In genomic region chr1:116855220-116855619, GRCh38 we compare ENCODE assay signal across 11 cellular contexts. TPM values are rescaled to one million over a fixed set of nuclear protein-coding genes. Genes with fewer than 3 reads are reported as not detected.
DNase-seq lines count a peak whose midpoint lies in the region; ATAC-seq, FAIRE-seq and TF ChIP-seq lines count a peak whose summit lies in the region.
"Had no signal": no experiment of that assay in that cellular context is flagged by ENCODE, and none has a peak within 500 bp of the region (broad histone marks: within the 10 kb centered on the region; RNA-seq: fewer than 3 reads in every experiment).

No MANE protein-coding gene starts in this region.

- peak; percentile 84 to 90 (median 86) for ATAC-seq in pancreas
- no peak for ATAC-seq in HG03565 (IDR thresholded peaks at IDR 0.05; ENCODE audit: unreplicated experiment)

- H3K36me3 ChIP-seq in esophagus muscularis mucosa: no peaks in the 10 kb centered on the region
- H3K36me3 ChIP-seq in pancreas: no peaks in the 10 kb centered on the region

- H3K27me3 ChIP-seq in esophagus muscularis mucosa (no peaks in the 10 kb centered on the region), pancreas (no peaks in the 10 kb centered on the region)

- H3K27ac ChIP-seq in esophagus muscularis mucosa (replicated peaks in 1 of 4): peak overlapping the region in 3 of 4 donors; percentile 1 to 28 (median 13)
- H3K27ac ChIP-seq in pancreas: peak overlapping the region; percentile 9 to 84 (median 55)
- H3K27ac ChIP-seq: HL-60 had no signal

- no peak for TF ChIP-seq POLR2A in esophagus muscularis mucosa (IDR thresholded peaks at IDR 0.05; ENCODE audit: low read depth)

- H3K4me1 ChIP-seq in esophagus muscularis mucosa (peaks cover 8 to 32% (median 29%) of the 10 kb centered on the region in 4 donors), pancreas (peaks cover 21 to 34% (median 34%) of the 10 kb centered on the region in 3 donors)

- WGBS in esophagus muscularis mucosa: 48% methylated on average over 5 of the region's 5 CpGs
- 13 to 17% methylated on average over 5 of the region's 5 CpGs for WGBS in pancreas, 2 donors

- no peak for TF ChIP-seq CTCF in esophagus muscularis mucosa (IDR thresholded peaks at IDR 0.05)
- TF ChIP-seq CTCF in pancreas (IDR thresholded peaks at IDR 0.05): no peak

- no peak for TF ChIP-seq EP300 in esophagus muscularis mucosa (IDR thresholded peaks at IDR 0.05)

- DNase-seq in DMS79 treated with DMSO at 0.1 percent for 48 hours (lab: John Stamatoyannopoulos, UW): peak; percentile 59
- peak; percentile 51 for DNase-seq in NCI-H510A treated with DMSO at 0.1 percent for 48 hours (lab: John Stamatoyannopoulos, UW)
- no peak for DNase-seq in esophagus muscularis mucosa (ENCODE audit: extremely low spot score)
- DNase-seq in pancreas: peak; percentile 71 to 77 (median 74)
- DNase-seq in iPS-NIHi7 (ENCODE audit: extremely low spot score): no peak
- DNase-seq in 8988T: no peak
- DNase-seq in NK-92 (lab: John Stamatoyannopoulos, UW; ENCODE audit: unreplicated experiment): no peak
- DNase-seq: activated naive CD8-positive, alpha-beta T cell treated with anti-CD3 and anti-CD28 coated beads, Interleukin-2, amount 50 U/mL, for 24 hours had no signal

- H3K9me3 ChIP-seq in esophagus muscularis mucosa (no peaks in the 10 kb centered on the region), pancreas (no peaks in the 10 kb centered on the region)

- intact Hi-C loops in esophagus muscularis mucosa (cut with DNase I) (loop anchor here (2.0 kb wide), 1 partner anchor 202 kb away; no protein-coding TSS in a partner anchor), pancreas (cut with DNase I) (loop anchor here in 1 of 3 donors (10.0 kb wide), 1 partner anchor 200 kb away; no protein-coding TSS in a partner anchor)

- FAIRE-seq in pancreas (lab: Jason Lieb, UNC): no peak
- FAIRE-seq: islet of Langerhans had no signal

- H3K4me3 ChIP-seq in esophagus muscularis mucosa: no peak overlapping the region
- no peak overlapping the region for H3K4me3 ChIP-seq in pancreas

RNA-seq across cellular contexts. Expression of gene PTGFRN, which starts 54.5 kb away (rescaled TPM):
- total RNA-seq in esophagus muscularis mucosa (100 to 1,000 TPM in 3 of 4 donors, 10 to 100 TPM in 1; 69.1 to 150 (median 106) TPM), pancreas (10 to 100 TPM; 20.4 to 62.0 (median 25.6) TPM)
- 10 to 100 TPM in 1 of 2 donors, 1 to 10 TPM in 1; 9.9 to 14.7 TPM for polyA plus RNA-seq in pancreas

Comparison
In these comparisons a context has a peak if more than half of its experiments do, and no peak if none do; other contexts are left out.
1. DNase-seq: peak in DMS79 treated with DMSO at 0.1 percent for 48 hours (single experiment), NCI-H510A treated with DMSO at 0.1 percent for 48 hours (single experiment) and pancreas (6 of 6); none in esophagus muscularis mucosa (single experiment), iPS-NIHi7 (single experiment), 8988T (single experiment) and NK-92 (single experiment).